In genomic region chr6:30724906-30725667, GRCh38 we compare ENCODE assay signal across 1 cellular context.
A peak's percentile ranks its signal among the peaks of the same experiment; 100 is the strongest.
TF ChIP-seq lines count a peak whose summit lies in the region.

No MANE protein-coding gene starts in this region.

TF ChIP-seq in HepG2, 621 proteins besides CTCF, POLR2A, EP300 and RAD21 (continues in another document):
- TF ChIP-seq ZKSCAN5 (CRISPR knock-in tag; IDR thresholded peaks at IDR 0.05) = no peak
- peak; percentile 95 for TF ChIP-seq SSRP1 (CRISPR knock-in tag; IDR thresholded peaks at IDR 0.05)
- TF ChIP-seq ZNF703 (CRISPR knock-in tag; IDR thresholded peaks at IDR 0.05; ENCODE audit: borderline replicate concordance) = no peak
- TF ChIP-seq ZFX (CRISPR knock-in tag; IDR thresholded peaks at IDR 0.05; ENCODE audit: low read depth) = 0 out of 2 replicates have a peak, but pooled peaks have one; percentile 4
- TF ChIP-seq DZIP1 (CRISPR knock-in tag; IDR thresholded peaks at IDR 0.05) = no peak
- TF ChIP-seq ZNF33A (CRISPR knock-in tag; IDR thresholded peaks at IDR 0.05; ENCODE audit: borderline replicate concordance) = no peak
- TF ChIP-seq ETV5 (CRISPR knock-in tag; IDR thresholded peaks at IDR 0.05; ENCODE audit: borderline replicate concordance) = no peak
- TF ChIP-seq ZNF235 (CRISPR knock-in tag; IDR thresholded peaks at IDR 0.05; ENCODE audit: borderline replicate concordance) = no peak
- no peak for TF ChIP-seq NFRKB (IDR thresholded peaks at IDR 0.05)
- no peak for TF ChIP-seq ZNF451 (CRISPR knock-in tag; IDR thresholded peaks at IDR 0.05)
- TF ChIP-seq ZEB1 (IDR thresholded peaks at IDR 0.05; ENCODE audit: insufficient replicate concordance, low read depth) = peak; percentile 21
- no peak for TF ChIP-seq ZNF879 (CRISPR knock-in tag; IDR thresholded peaks at IDR 0.05)
- TF ChIP-seq GTF2F1 (IDR thresholded peaks at IDR 0.05; ENCODE audit: low read length) = no peak
- TF ChIP-seq AKAP8 (CRISPR knock-in tag; IDR thresholded peaks at IDR 0.05) = no peak
- TF ChIP-seq ZNF331 (CRISPR knock-in tag; IDR thresholded peaks at IDR 0.05) = no peak
- TF ChIP-seq GATAD2A (CRISPR knock-in tag; IDR thresholded peaks at IDR 0.05) = no peak
- TF ChIP-seq TARDBP (CRISPR knock-in tag; IDR thresholded peaks at IDR 0.05) = no peak
- no peak for TF ChIP-seq TBP (CRISPR knock-in tag; IDR thresholded peaks at IDR 0.05)
- TF ChIP-seq, protein P1, sequence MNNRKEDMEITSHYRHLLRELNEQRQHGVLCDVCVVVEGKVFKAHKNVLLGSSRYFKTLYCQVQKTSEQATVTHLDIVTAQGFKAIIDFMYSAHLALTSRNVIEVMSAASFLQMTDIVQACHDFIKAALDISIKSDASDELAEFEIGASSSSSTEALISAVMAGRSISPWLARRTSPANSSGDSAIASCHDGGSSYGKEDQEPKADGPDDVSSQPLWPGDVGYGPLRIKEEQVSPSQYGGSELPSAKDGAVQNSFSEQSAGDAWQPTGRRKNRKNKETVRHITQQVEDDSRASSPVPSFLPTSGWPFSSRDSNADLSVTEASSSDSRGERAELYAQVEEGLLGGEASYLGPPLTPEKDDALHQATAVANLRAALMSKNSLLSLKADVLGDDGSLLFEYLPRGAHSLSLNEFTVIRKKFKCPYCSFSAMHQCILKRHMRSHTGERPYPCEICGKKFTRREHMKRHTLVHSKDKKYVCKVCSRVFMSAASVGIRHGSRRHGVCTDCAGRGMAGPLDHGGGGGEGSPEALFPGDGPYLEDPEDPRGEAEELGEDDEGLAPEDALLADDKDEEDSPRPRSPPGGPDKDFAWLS (CRISPR knock-in tag; IDR thresholded peaks at IDR 0.05; ENCODE audit: borderline replicate concordance) = no peak
- no peak for TF ChIP-seq ZNF552 (CRISPR knock-in tag; IDR thresholded peaks at IDR 0.05; ENCODE audit: borderline replicate concordance)
- no peak for TF ChIP-seq YY1 (IDR thresholded peaks at IDR 0.05; ENCODE audit: insufficient read depth, insufficient replicate concordance, low read depth, low read length)
- TF ChIP-seq JUN (CRISPR knock-in tag; IDR thresholded peaks at IDR 0.05) = no peak
- no peak; the same call in 1 of the 2 replicates for TF ChIP-seq SAP130 (CRISPR knock-in tag; IDR thresholded peaks at IDR 0.05; ENCODE audit: low read depth)
- no peak for TF ChIP-seq ZNF747 (CRISPR knock-in tag; IDR thresholded peaks at IDR 0.05; ENCODE audit: borderline replicate concordance)
- peak; percentile 78; the same call in 1 of the 2 replicates for TF ChIP-seq POLR2AphosphoS2 (IDR thresholded peaks at IDR 0.05; ENCODE audit: low read depth, low read length)
- no peak for TF ChIP-seq TBX2 (CRISPR knock-in tag; IDR thresholded peaks at IDR 0.05; ENCODE audit: borderline replicate concordance)
- TF ChIP-seq KAT7 (CRISPR knock-in tag; IDR thresholded peaks at IDR 0.05; ENCODE audit: borderline replicate concordance) = no peak
- no peak for TF ChIP-seq MED1 (CRISPR knock-in tag; IDR thresholded peaks at IDR 0.05)
- no peak for TF ChIP-seq RNF219 (CRISPR knock-in tag; IDR thresholded peaks at IDR 0.05)
- no peak for TF ChIP-seq DMTF1 (CRISPR knock-in tag; IDR thresholded peaks at IDR 0.05)
- no peak for TF ChIP-seq MYPOP (CRISPR knock-in tag; IDR thresholded peaks at IDR 0.05)
- TF ChIP-seq NFE2L2 (IDR thresholded peaks at IDR 0.05; ENCODE audit: low read length) = no peak
- TF ChIP-seq ZNF30 (CRISPR knock-in tag; IDR thresholded peaks at IDR 0.05) = no peak
- TF ChIP-seq STAT5B (CRISPR knock-in tag; IDR thresholded peaks at IDR 0.05) = no peak
- TF ChIP-seq, protein P2, sequence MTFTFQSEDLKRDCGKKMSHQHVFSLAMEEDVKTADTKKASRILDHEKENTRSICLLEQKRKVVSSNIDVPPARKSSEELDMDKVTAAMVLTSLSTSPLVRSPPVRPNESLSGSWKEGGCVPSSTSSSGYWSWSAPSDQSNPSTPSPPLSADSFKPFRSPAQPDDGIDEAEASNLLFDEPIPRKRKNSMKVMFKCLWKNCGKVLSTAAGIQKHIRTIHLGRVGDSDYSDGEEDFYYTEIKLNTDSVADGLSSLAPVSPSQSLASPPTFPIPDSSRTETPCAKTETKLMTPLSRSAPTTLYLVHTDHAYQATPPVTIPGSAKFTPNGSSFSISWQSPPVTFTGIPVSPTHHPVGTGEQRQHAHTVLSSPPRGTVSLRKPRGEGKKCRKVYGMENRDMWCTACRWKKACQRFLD (CRISPR knock-in tag; IDR thresholded peaks at IDR 0.05; ENCODE audit: borderline replicate concordance) = no peak
- 0 out of 2 replicates have a peak, but pooled peaks have one; percentile 17 for TF ChIP-seq TGIF2 (CRISPR knock-in tag; IDR thresholded peaks at IDR 0.05)
- no peak for TF ChIP-seq ZNF619 (CRISPR knock-in tag; IDR thresholded peaks at IDR 0.05)
- TF ChIP-seq ZFP62 (CRISPR knock-in tag; IDR thresholded peaks at IDR 0.05) = no peak
- TF ChIP-seq, protein P3, sequence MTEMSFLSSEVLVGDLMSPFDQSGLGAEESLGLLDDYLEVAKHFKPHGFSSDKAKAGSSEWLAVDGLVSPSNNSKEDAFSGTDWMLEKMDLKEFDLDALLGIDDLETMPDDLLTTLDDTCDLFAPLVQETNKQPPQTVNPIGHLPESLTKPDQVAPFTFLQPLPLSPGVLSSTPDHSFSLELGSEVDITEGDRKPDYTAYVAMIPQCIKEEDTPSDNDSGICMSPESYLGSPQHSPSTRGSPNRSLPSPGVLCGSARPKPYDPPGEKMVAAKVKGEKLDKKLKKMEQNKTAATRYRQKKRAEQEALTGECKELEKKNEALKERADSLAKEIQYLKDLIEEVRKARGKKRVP (CRISPR knock-in tag; IDR thresholded peaks at IDR 0.05) = 0 out of 4 replicates have a peak, but pooled peaks of 1 of the 2 experiments have one; percentile 32
- no peak for TF ChIP-seq ZNF713 (CRISPR knock-in tag; IDR thresholded peaks at IDR 0.05)
- TF ChIP-seq AGO2 (optimal IDR thresholded peaks at IDR 0.05; ENCODE audit: low read depth, low read length) = peak; percentile 21
- TF ChIP-seq MAFG (CRISPR knock-in tag; IDR thresholded peaks at IDR 0.05) = no peak
- no peak for TF ChIP-seq ZNF781 (CRISPR knock-in tag; IDR thresholded peaks at IDR 0.05; ENCODE audit: borderline replicate concordance, not compliant biosample characterization)
- TF ChIP-seq, protein P4, sequence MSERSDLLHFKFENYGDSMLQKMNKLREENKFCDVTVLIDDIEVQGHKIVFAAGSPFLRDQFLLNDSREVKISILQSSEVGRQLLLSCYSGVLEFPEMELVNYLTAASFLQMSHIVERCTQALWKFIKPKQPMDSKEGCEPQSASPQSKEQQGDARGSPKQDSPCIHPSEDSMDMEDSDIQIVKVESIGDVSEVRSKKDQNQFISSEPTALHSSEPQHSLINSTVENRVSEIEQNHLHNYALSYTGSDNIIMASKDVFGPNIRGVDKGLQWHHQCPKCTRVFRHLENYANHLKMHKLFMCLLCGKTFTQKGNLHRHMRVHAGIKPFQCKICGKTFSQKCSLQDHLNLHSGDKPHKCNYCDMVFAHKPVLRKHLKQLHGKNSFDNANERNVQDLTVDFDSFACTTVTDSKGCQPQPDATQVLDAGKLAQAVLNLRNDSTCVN (CRISPR knock-in tag; IDR thresholded peaks at IDR 0.05; ENCODE audit: borderline replicate concordance) = no peak
- no peak for TF ChIP-seq ELF1 (CRISPR knock-in tag; IDR thresholded peaks at IDR 0.05)
- no peak for TF ChIP-seq CCDC6 (CRISPR knock-in tag; IDR thresholded peaks at IDR 0.05)
- no peak for TF ChIP-seq TCF12 (IDR thresholded peaks at IDR 0.05)
- no peak for TF ChIP-seq TCF12 (CRISPR knock-in tag; IDR thresholded peaks at IDR 0.05)
- 0 out of 2 replicates have a peak, but pooled peaks have one; percentile 3 for TF ChIP-seq ZSCAN9 (CRISPR knock-in tag; IDR thresholded peaks at IDR 0.05; ENCODE audit: borderline replicate concordance)
